Comparison of ENCODE assay signal across 11 cellular contexts in the genomic region with DNA sequence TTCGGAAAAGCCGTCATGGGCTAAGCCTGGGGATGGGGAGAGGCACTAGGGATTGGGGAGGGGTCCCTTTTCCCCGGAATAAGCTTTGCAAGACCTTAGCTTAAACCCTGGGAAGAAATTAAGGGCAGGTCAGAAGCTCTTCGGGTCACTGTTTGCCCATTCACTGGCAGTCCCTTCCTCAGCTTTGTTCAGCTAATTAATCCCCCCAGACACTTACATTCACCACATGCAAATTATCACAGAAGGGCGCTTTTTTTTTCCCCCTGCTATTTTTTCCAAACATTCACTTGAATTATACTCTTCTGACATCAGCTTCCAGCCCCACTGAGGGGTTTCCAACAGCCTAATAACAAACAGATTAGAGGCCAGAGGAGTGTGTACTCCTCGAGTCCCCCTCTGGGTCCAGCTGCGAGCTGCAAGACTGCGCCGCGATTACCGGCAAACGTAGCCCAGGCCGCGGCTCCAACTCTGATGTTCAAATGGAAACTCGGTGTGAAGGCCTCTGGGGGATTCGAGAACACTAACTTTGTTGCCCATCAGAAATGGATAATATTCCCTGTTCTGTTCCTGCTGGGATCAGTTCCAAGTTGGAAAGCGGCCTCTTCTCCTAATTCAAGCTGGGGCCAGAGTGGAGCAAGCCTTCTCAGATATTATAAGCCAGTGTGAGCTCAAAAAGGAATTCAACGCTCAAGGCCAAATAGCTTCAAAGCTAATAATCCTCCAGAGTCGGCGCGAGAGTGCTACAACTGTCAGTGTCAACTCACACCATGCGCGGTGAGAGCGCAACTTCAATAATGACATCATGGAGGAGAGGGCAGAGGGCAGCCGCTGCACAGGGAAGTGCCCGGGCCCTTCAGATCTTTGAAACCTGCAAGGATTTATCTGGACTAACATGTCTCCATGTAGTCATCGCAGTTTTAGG.
A peak's percentile ranks its signal among the peaks of the same experiment; 100 is the strongest.
DNase-seq lines count a peak whose midpoint lies in the region; ATAC-seq and TF ChIP-seq lines count a peak whose summit lies in the region.
"Had no signal": no experiment of that assay in that cellular context is flagged by ENCODE, and none has a peak within 500 bp of the region (broad histone marks: within the 10 kb centered on the region; RNA-seq: fewer than 3 reads in every experiment).

No MANE protein-coding gene starts in this region.

- H3K4me1 ChIP-seq in mucosa of descending colon (ENCODE audit: low read depth) (no peaks in the 10 kb centered on the region), tibial nerve (peaks cover 0 to 18% (median 2%) of the 10 kb centered on the region in 4 donors)

- no peak for TF ChIP-seq POLR2A in tibial nerve (IDR thresholded peaks at IDR 0.05)

- no peaks in the 10 kb centered on the region for H3K36me3 Mint-ChIP-seq in nephron progenitor cell (ENCODE audit: low read depth)

- H3K4me3 Mint-ChIP-seq in nephron progenitor cell = no peak overlapping the region
- H3K4me3 Mint-ChIP-seq: CD4-positive, alpha-beta T cell had no signal

- peaks cover 19% of the 10 kb centered on the region for H3K27me3 Mint-ChIP-seq in nephron progenitor cell (ENCODE audit: low read depth, poor library complexity)
- H3K27me3 Mint-ChIP-seq: CD4-positive, alpha-beta T cell had no signal

- H3K27me3 ChIP-seq in tibial nerve = no peaks in the 10 kb centered on the region

- no peak for TF ChIP-seq CTCF in fibroblast of the aortic adventitia (IDR thresholded peaks at IDR 0.05; ENCODE audit: insufficient read depth, low read length)
- TF ChIP-seq CTCF in mucosa of descending colon (IDR thresholded peaks at IDR 0.05) = no peak
- TF ChIP-seq CTCF in tibial nerve (IDR thresholded peaks at IDR 0.05) = no peak
- no peak for TF ChIP-seq CTCF in nephron progenitor cell (IDR thresholded peaks at IDR 0.05)

- no peaks in the 10 kb centered on the region for H3K9me3 Mint-ChIP-seq in nephron progenitor cell
- H3K9me3 Mint-ChIP-seq: CD4-positive, alpha-beta T cell had no signal

- no peaks in the 10 kb centered on the region for H3K9me3 ChIP-seq in mucosa of descending colon
- no peaks in the 10 kb centered on the region for H3K9me3 ChIP-seq in tibial nerve

- H3K27ac Mint-ChIP-seq in nephron progenitor cell = no peak overlapping the region
- H3K27ac Mint-ChIP-seq: CD4-positive, alpha-beta T cell had no signal

- intact Hi-C loops in mucosa of descending colon (cut with DNase I, micrococcal nuclease) = no loop called here

- peak; percentile 46 for ATAC-seq in mucosa of descending colon
- ATAC-seq in GM18858 (IDR thresholded peaks at IDR 0.05; ENCODE audit: unreplicated experiment) = no peak
- no peak for ATAC-seq in GM19463 (IDR thresholded peaks at IDR 0.05; ENCODE audit: unreplicated experiment)
- no peak for ATAC-seq in HG02623 (IDR thresholded peaks at IDR 0.05; ENCODE audit: unreplicated experiment)

- peaks cover 34% of the 10 kb centered on the region for H3K4me1 Mint-ChIP-seq in nephron progenitor cell

- DNase-seq in amniotic epithelial cell (ENCODE audit: low read depth) = peak; percentile 55
- peak; percentile 76 for DNase-seq in fibroblast of the aortic adventitia (ENCODE audit: low read depth)
- peak in 1 of 3 donors; percentile 28 for DNase-seq in mucosa of descending colon
- peak; percentile 54 to 66 for DNase-seq in tibial nerve (ENCODE audit: low spot score in 2 of 2)
- no peak for DNase-seq in nephron progenitor cell
- DNase-seq: activated CD8-positive, alpha-beta memory T cell treated with anti-CD3 and anti-CD28 coated beads for 24 hours; CD4-positive, alpha-beta T cell; NCI-H226 had no signal

- H3K27ac ChIP-seq in tibial nerve = peak overlapping the region in 2 of 4 donors; percentile 62 to 73

- 51 to 56% methylated on average over 27 of the region's 27 CpGs for WGBS in tibial nerve, 2 donors

- H3K36me3 ChIP-seq in mucosa of descending colon (ENCODE audit: low read depth) (no peaks in the 10 kb centered on the region), tibial nerve (no peaks in the 10 kb centered on the region)

- TF ChIP-seq EP300 in tibial nerve (IDR thresholded peaks at IDR 0.05) = peak in 1 of 2 donors; percentile 46

- no peak overlapping the region for H3K4me3 ChIP-seq in fibroblast of the aortic adventitia (ENCODE audit: low read depth, low read length)
- no peak overlapping the region for H3K4me3 ChIP-seq in mucosa of descending colon
- no peak overlapping the region for H3K4me3 ChIP-seq in tibial nerve
